8 cellular contexts compared by ENCODE assay signal in genomic region chr11:117098269-117099231, GRCh38. TPM values are rescaled to one million over a fixed set of nuclear protein-coding genes. Genes with fewer than 3 reads are reported as not detected.
A peak's percentile ranks its signal among the peaks of the same experiment; 100 is the strongest.
DNase-seq lines count a peak whose midpoint lies in the region; FAIRE-seq and TF ChIP-seq lines count a peak whose summit lies in the region.

Gene SIK3 (minus strand): TSS chr11:117098428. CDS start chr11:117098415, 13 bp downstream.

- peak within 1 kb of the TSS; percentile 98 for H3K4me3 Mint-ChIP-seq in neural progenitor cell

- H3K4me1 Mint-ChIP-seq in neural progenitor cell = peaks cover 55% of the 10 kb centered on the region

- no peak for FAIRE-seq in H54 (lab: Jason Lieb, UNC)

- peak within 1 kb of the TSS; percentile 99 for H3K27ac Mint-ChIP-seq in neural progenitor cell

- H3K9ac ChIP-seq in neural progenitor cell (peak within 1 kb of the TSS; percentile 72), stomach smooth muscle (ENCODE audit: low read length in 2 of 2) (peak within 1 kb of the TSS; percentile 93)

- H3K36me3 ChIP-seq in neural progenitor cell = no peaks in the 10 kb centered on the region
- H3K36me3 ChIP-seq in stomach smooth muscle (ENCODE audit: control insufficient read depth in 2 of 2, insufficient read depth in 2 of 2, low read length in 2 of 2) = no peaks in the 10 kb centered on the region

- H3K79me2 ChIP-seq in neural progenitor cell (ENCODE audit: low read depth) = peaks cover 45% of the 10 kb centered on the region

- peaks cover 37% of the 10 kb centered on the region for H3K4me1 ChIP-seq in neural progenitor cell
- H3K4me1 ChIP-seq in stomach smooth muscle (ENCODE audit: control insufficient read depth, insufficient read depth, low read length) = peaks cover 33% of the 10 kb centered on the region

- TF ChIP-seq POLR2A in H54 (IDR thresholded peaks at IDR 0.05; ENCODE audit: low read depth, low read length) = peak; percentile 52

- no peaks in the 10 kb centered on the region for H3K9me3 Mint-ChIP-seq in neural progenitor cell

- H2AFZ ChIP-seq in neural progenitor cell (replicated peaks) = peak within 1 kb of the TSS; percentile 99

- peaks cover 11% of the 10 kb centered on the region for H3F3A ChIP-seq in neural progenitor cell (ENCODE audit: low read depth)

- no peak for TF ChIP-seq CTCF in fibroblast of villous mesenchyme (IDR thresholded peaks at IDR 0.05; ENCODE audit: insufficient read depth, low read depth, low read length)
- peak; percentile 33 for TF ChIP-seq CTCF in neural progenitor cell (IDR thresholded peaks at IDR 0.05)

- H3K9me3 ChIP-seq in neural progenitor cell (ENCODE audit: low read depth) = no peaks in the 10 kb centered on the region
- no peaks in the 10 kb centered on the region for H3K9me3 ChIP-seq in stomach smooth muscle (ENCODE audit: control insufficient read depth in 2 of 2, low read length in 2 of 2)

- DNase-seq in EH (ENCODE audit: low read depth) (peak; percentile 91), H54 (ENCODE audit: insufficient read length, low spot score) (peak; percentile 87), M059J (ENCODE audit: low read depth) (peak; percentile 88), SHP77 (lab: John Stamatoyannopoulos, UW) (peak; percentile 83 to 90), activated gamma-delta T cell (lab: John Stamatoyannopoulos, UW) (peak; percentile 96), fibroblast of villous mesenchyme (ENCODE audit: low read depth) (peak; percentile 91), neural progenitor cell (ENCODE audit: low spot score) (peak; percentile 97)

- peaks cover 39% of the 10 kb centered on the region for H4K20me1 ChIP-seq in neural progenitor cell (ENCODE audit: low read depth)

- peak within 1 kb of the TSS; percentile 86 for H3K4me2 ChIP-seq in neural progenitor cell

- no peaks in the 10 kb centered on the region for H3K36me3 Mint-ChIP-seq in neural progenitor cell

- H3K27ac ChIP-seq in neural progenitor cell = peak within 1 kb of the TSS; percentile 69
- peak within 1 kb of the TSS; percentile 100 for H3K27ac ChIP-seq in stomach smooth muscle (ENCODE audit: low read length)

- H3K27me3 ChIP-seq in neural progenitor cell (no peaks in the 10 kb centered on the region), stomach smooth muscle (ENCODE audit: control insufficient read depth in 1 of 2, insufficient read depth in 2 of 2, low read length in 2 of 2) (no peaks in the 10 kb centered on the region)

- H3K27me3 Mint-ChIP-seq in neural progenitor cell (ENCODE audit: insufficient read depth, low read depth) = peaks cover 3% of the 10 kb centered on the region

- H3K4me3 ChIP-seq in fibroblast of villous mesenchyme (ENCODE audit: low read depth, low read length) (peak within 1 kb of the TSS; percentile 78), neural progenitor cell (peak within 1 kb of the TSS; percentile 98), stomach smooth muscle (ENCODE audit: low read length in 2 of 2) (peak within 1 kb of the TSS; percentile 89 to 91)

RNA-seq across cellular contexts. Expression of gene SIK3, which starts in this region (rescaled TPM):
- 9.6 and 11.0 TPM in 2 replicates for total RNA-seq in M059J (2014; rRNA removed; shearing (Covaris generic))
- total RNA-seq in fibroblast of villous mesenchyme (14.2 TPM in 2 replicates), neural progenitor cell (ENCODE audit: low replicate concordance) (19.7 and 24.4 TPM in 2 replicates)

Comparison
In these comparisons a context has a peak if more than half of its experiments do, and no peak if none do; other contexts are left out.
1. Peak in every context shown above with its lines: DNase-seq, H3K4me3 ChIP-seq and H3K27ac ChIP-seq.